In genomic region chr11:134506046-134506445, GRCh38 we compare ENCODE assay signal across 7 cellular contexts.
"Had no signal": no experiment of that assay in that cellular context is flagged by ENCODE, and none has a peak within 500 bp of the region (broad histone marks: within the 10 kb centered on the region; RNA-seq: fewer than 3 reads in every experiment).

No MANE protein-coding gene starts in this region.

- H3K9ac ChIP-seq: GM23248 had no signal

- H3K4me3 ChIP-seq: GM23248, HAP-1, K562 had no signal

- H3K36me3 ChIP-seq: HAP-1 had no signal

- ATAC-seq: HCT116, K562 had no signal

- DNase-seq: GM23248, GOT3, H7, IMR-90 had no signal

- H3K27ac ChIP-seq: GM23248 had no signal

- H3K4me1 ChIP-seq: HAP-1 had no signal

- H3K9me3 ChIP-seq: HAP-1 had no signal
